Comparison of ENCODE assay signal across 7 cellular contexts in the genomic region with DNA sequence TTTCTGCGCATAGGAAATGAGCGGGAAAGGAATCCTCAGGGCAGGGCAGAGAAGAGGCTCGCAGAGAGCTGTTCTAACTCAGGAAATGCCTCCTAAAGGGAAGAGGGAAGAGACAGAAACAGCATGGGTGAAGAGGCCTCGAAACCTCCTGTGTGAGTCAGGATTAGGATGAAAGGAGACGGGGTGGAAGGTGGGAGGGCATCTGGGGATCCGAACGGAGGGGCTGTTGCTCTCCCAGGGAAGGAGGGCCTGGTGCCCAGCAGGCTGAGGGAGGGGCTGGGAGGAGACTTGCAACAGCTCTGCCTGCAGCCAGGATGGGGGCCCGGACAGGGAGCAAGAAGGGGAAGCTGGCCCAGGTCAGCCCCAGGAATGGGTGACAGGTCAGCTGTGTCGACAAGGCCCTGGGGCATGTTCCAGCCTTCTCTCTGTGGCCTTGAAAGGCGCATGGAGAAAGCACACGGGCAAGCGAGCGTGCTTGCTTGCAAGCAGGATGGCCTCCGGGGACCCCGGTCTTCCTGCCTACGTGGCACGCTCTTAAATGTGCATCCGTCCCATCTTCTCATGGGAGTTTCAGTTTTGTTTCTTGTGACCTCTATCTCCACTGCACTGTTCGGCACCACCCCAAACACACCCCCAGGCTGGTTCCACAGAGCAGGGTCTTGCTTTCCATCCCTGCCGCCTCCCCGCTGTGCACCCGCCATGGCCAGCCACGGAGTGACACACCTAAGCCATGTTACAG.
DNase-seq lines count a peak whose midpoint lies in the region; ATAC-seq and TF ChIP-seq lines count a peak whose summit lies in the region.

No MANE protein-coding gene starts in this region.

- ATAC-seq in GM19397 (IDR thresholded peaks at IDR 0.05; ENCODE audit: unreplicated experiment) (peak; percentile 95), HG03095 (IDR thresholded peaks at IDR 0.05; ENCODE audit: unreplicated experiment) (peak; percentile 98), SK-N-SH treated with all-trans-retinoic acid at 6 μM for 48 hours (no peak)

- TF ChIP-seq CTCF in thyroid gland (IDR thresholded peaks at IDR 0.05) (no peak), mesothelial cell of epicardium (IDR thresholded peaks at IDR 0.05; ENCODE audit: unreplicated experiment) (no peak)

- peaks cover 33% of the 10 kb centered on the region for H3K36me3 Mint-ChIP-seq in mesothelial cell of epicardium

- peaks cover 11% of the 10 kb centered on the region for H3K4me1 Mint-ChIP-seq in mesothelial cell of epicardium

- H3K4me3 Mint-ChIP-seq in mesothelial cell of epicardium: no peak overlapping the region

- H3K9me3 Mint-ChIP-seq in mesothelial cell of epicardium: no peaks in the 10 kb centered on the region

- no peak overlapping the region for H3K4me3 ChIP-seq in thyroid gland (replicated peaks in 1 of 3)

- H3K9me3 ChIP-seq in thyroid gland: no peaks in the 10 kb centered on the region

- peaks cover 3% of the 10 kb centered on the region in 2 donors for H3K4me1 ChIP-seq in thyroid gland

- TF ChIP-seq POLR2A in thyroid gland (IDR thresholded peaks at IDR 0.05): no peak

- no peaks in the 10 kb centered on the region for H3K27me3 Mint-ChIP-seq in mesothelial cell of epicardium (ENCODE audit: low read depth)

- no peak overlapping the region for H3K27ac Mint-ChIP-seq in mesothelial cell of epicardium

- intact Hi-C loops in thyroid gland (cut with DNase I): no loop called here

- 79 to 82% methylated on average over 23 of the region's 23 CpGs for WGBS in thyroid gland, 2 donors

- DNase-seq in foreskin melanocyte (peak; percentile 42), thyroid gland (peak in 1 of 2 donors; percentile 19), kidney glomerular epithelial cell (lab: John Stamatoyannopoulos, UW) (no peak), mesothelial cell of epicardium (ENCODE audit: low spot score in 2 of 2, unreplicated experiment in 2 of 2) (no peak)

- H3K27me3 ChIP-seq in thyroid gland: no peaks in the 10 kb centered on the region

- H3K36me3 ChIP-seq in thyroid gland: peaks cover 13 to 16% of the 10 kb centered on the region in 2 donors

- peak overlapping the region; percentile 19 to 53 (median 26) for H3K27ac ChIP-seq in thyroid gland

TF ChIP-seq in SK-N-SH treated with all-trans-retinoic acid at 6 μM for 48 hours, 23 proteins besides CTCF, POLR2A, EP300 and RAD21:
- TF ChIP-seq RARB (CRISPR knock-in tag; IDR thresholded peaks at IDR 0.05) (no peak), BACH2 (CRISPR knock-in tag; IDR thresholded peaks at IDR 0.05; ENCODE audit: borderline replicate concordance) (no peak), CREB5 (CRISPR knock-in tag; IDR thresholded peaks at IDR 0.05; ENCODE audit: low read depth) (no peak), ESRRG (CRISPR knock-in tag; IDR thresholded peaks at IDR 0.05) (no peak), GLIS3 (CRISPR knock-in tag; IDR thresholded peaks at IDR 0.05) (no peak), ZFP3 (CRISPR knock-in tag; IDR thresholded peaks at IDR 0.05) (no peak), CSDC2 (CRISPR knock-in tag; IDR thresholded peaks at IDR 0.05) (no peak), OSR1 (CRISPR knock-in tag; IDR thresholded peaks at IDR 0.05) (no peak), ARNTL (CRISPR knock-in tag; IDR thresholded peaks at IDR 0.05; ENCODE audit: borderline replicate concordance, low read depth) (no peak), TOX (CRISPR knock-in tag; IDR thresholded peaks at IDR 0.05; ENCODE audit: borderline replicate concordance) (no peak), PPARA (CRISPR knock-in tag; IDR thresholded peaks at IDR 0.05; ENCODE audit: borderline replicate concordance) (no peak), PATZ1 (CRISPR knock-in tag; IDR thresholded peaks at IDR 0.05; ENCODE audit: borderline replicate concordance) (no peak), ZC3H10 (CRISPR knock-in tag; IDR thresholded peaks at IDR 0.05) (no peak), ISL1 (CRISPR knock-in tag; IDR thresholded peaks at IDR 0.05) (no peak)
- TF ChIP-seq, protein P1, sequence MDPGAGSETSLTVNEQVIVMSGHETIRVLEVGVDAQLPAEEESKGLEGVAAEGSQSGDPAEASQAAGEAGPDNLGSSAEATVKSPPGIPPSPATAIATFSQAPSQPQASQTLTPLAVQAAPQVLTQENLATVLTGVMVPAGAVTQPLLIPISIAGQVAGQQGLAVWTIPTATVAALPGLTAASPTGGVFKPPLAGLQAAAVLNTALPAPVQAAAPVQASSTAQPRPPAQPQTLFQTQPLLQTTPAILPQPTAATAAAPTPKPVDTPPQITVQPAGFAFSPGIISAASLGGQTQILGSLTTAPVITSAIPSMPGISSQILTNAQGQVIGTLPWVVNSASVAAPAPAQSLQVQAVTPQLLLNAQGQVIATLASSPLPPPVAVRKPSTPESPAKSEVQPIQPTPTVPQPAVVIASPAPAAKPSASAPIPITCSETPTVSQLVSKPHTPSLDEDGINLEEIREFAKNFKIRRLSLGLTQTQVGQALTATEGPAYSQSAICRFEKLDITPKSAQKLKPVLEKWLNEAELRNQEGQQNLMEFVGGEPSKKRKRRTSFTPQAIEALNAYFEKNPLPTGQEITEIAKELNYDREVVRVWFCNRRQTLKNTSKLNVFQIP (CRISPR knock-in tag; IDR thresholded peaks at IDR 0.05; ENCODE audit: borderline replicate concordance, low read depth): no peak
- TF ChIP-seq, protein P2, sequence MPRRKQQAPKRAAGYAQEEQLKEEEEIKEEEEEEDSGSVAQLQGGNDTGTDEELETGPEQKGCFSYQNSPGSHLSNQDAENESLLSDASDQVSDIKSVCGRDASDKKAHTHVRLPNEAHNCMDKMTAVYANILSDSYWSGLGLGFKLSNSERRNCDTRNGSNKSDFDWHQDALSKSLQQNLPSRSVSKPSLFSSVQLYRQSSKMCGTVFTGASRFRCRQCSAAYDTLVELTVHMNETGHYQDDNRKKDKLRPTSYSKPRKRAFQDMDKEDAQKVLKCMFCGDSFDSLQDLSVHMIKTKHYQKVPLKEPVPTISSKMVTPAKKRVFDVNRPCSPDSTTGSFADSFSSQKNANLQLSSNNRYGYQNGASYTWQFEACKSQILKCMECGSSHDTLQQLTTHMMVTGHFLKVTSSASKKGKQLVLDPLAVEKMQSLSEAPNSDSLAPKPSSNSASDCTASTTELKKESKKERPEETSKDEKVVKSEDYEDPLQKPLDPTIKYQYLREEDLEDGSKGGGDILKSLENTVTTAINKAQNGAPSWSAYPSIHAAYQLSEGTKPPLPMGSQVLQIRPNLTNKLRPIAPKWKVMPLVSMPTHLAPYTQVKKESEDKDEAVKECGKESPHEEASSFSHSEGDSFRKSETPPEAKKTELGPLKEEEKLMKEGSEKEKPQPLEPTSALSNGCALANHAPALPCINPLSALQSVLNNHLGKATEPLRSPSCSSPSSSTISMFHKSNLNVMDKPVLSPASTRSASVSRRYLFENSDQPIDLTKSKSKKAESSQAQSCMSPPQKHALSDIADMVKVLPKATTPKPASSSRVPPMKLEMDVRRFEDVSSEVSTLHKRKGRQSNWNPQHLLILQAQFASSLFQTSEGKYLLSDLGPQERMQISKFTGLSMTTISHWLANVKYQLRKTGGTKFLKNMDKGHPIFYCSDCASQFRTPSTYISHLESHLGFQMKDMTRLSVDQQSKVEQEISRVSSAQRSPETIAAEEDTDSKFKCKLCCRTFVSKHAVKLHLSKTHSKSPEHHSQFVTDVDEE (CRISPR knock-in tag; IDR thresholded peaks at IDR 0.05): no peak
TF ChIP-seq in SK-N-SH treated with all-trans-retinoic acid at 6 μM for 48 hours: peak in this region for 0.
